12 cellular contexts compared by ENCODE assay signal in genomic region chr10:91536790-91537189, GRCh38.
"Had no signal": no experiment of that assay in that cellular context is flagged by ENCODE, and none has a peak within 500 bp of the region (broad histone marks: within the 10 kb centered on the region; RNA-seq: fewer than 3 reads in every experiment).

No MANE protein-coding gene starts in this region.

- H3K27ac ChIP-seq: dorsolateral prefrontal cortex, ovary had no signal

- H3K27ac Mint-ChIP-seq: activated CD4-positive, alpha-beta T cell treated with anti-CD3 and anti-CD28 coated beads for 36 hours; activated CD8-positive, alpha-beta T cell treated with anti-CD3 and anti-CD28 coated beads, Interleukin-2, amount 10 ng/mL, durations not matched to agents 7 days and 5 days; activated naive CD8-positive, alpha-beta T cell treated with anti-CD3 and anti-CD28 coated beads, Interleukin-2, amount 10 ng/mL, durations not matched to agents 7 days and 5 days; naive B cell; stimulated activated effector memory CD8-positive, alpha-beta T cell treated with anti-CD3 and anti-CD28 coated beads, Interleukin-12 subunit alpha, Interleukin-12 subunit beta, amount 100 ng/mL, for 72 hours; T-helper 17 cell had no signal

- H3K9me3 ChIP-seq: ovary had no signal

- DNase-seq: activated CD4-positive, alpha-beta T cell treated with anti-CD3 and anti-CD28 coated beads for 36 hours; activated CD8-positive, alpha-beta T cell treated with anti-CD3 and anti-CD28 coated beads, Interleukin-2, amount 10 ng/mL, durations not matched to agents 7 days and 5 days; activated naive CD8-positive, alpha-beta T cell treated with anti-CD3 and anti-CD28 coated beads, Interleukin-2, amount 10 ng/mL, durations not matched to agents 7 days and 5 days; anterior cingulate cortex; dorsolateral prefrontal cortex; erythroblast; foreskin melanocyte; kidney glomerular epithelial cell; naive B cell; T-helper 17 cell had no signal

- H3K36me3 ChIP-seq: ovary had no signal

- H3K4me3 ChIP-seq: dorsolateral prefrontal cortex, ovary had no signal

- H3K27me3 ChIP-seq: dorsolateral prefrontal cortex, ovary had no signal

- H3K4me3 Mint-ChIP-seq: activated CD4-positive, alpha-beta T cell treated with anti-CD3 and anti-CD28 coated beads for 36 hours; activated CD8-positive, alpha-beta T cell treated with anti-CD3 and anti-CD28 coated beads, Interleukin-2, amount 10 ng/mL, durations not matched to agents 7 days and 5 days; activated naive CD8-positive, alpha-beta T cell treated with anti-CD3 and anti-CD28 coated beads, Interleukin-2, amount 10 ng/mL, durations not matched to agents 7 days and 5 days; naive B cell; stimulated activated effector memory CD8-positive, alpha-beta T cell treated with anti-CD3 and anti-CD28 coated beads, Interleukin-12 subunit alpha, Interleukin-12 subunit beta, amount 100 ng/mL, for 72 hours; T-helper 17 cell had no signal

- H3K36me3 Mint-ChIP-seq: activated naive CD8-positive, alpha-beta T cell treated with anti-CD3 and anti-CD28 coated beads, Interleukin-2, amount 10 ng/mL, durations not matched to agents 7 days and 5 days; naive B cell; stimulated activated effector memory CD8-positive, alpha-beta T cell treated with anti-CD3 and anti-CD28 coated beads, Interleukin-12 subunit alpha, Interleukin-12 subunit beta, amount 100 ng/mL, for 72 hours had no signal

- H3K4me1 Mint-ChIP-seq: activated CD4-positive, alpha-beta T cell treated with anti-CD3 and anti-CD28 coated beads for 36 hours; activated naive CD8-positive, alpha-beta T cell treated with anti-CD3 and anti-CD28 coated beads, Interleukin-2, amount 10 ng/mL, durations not matched to agents 7 days and 5 days; naive B cell; stimulated activated effector memory CD8-positive, alpha-beta T cell treated with anti-CD3 and anti-CD28 coated beads, Interleukin-12 subunit alpha, Interleukin-12 subunit beta, amount 100 ng/mL, for 72 hours; T-helper 17 cell had no signal

- H3K9me3 Mint-ChIP-seq: activated naive CD8-positive, alpha-beta T cell treated with anti-CD3 and anti-CD28 coated beads, Interleukin-2, amount 10 ng/mL, durations not matched to agents 7 days and 5 days had no signal
